ENCODE assay signal across 27 cellular contexts in the genomic region with DNA sequence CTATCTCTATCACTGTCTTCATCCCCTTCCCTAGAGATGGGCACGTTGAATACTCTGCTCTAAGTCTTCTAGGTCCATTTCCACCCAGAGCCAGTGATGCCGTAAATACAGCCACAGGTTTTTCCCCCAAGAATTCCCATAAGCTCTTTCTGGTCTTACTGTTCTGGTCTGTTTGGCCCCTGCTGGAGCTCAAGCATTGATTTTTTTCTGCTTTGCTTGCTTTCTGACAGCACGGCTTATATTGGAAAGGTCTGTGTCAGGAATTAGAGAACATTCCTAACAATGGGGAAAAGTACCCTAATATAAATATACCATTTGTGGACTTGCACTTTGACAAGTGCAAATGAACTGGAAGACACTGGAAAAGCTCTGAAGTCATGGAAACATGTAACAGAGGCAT.
"Had no signal": no experiment of that assay in that cellular context is flagged by ENCODE, and none has a peak within 500 bp of the region (broad histone marks: within the 10 kb centered on the region; RNA-seq: fewer than 3 reads in every experiment).

No MANE protein-coding gene starts in this region.

- H3K4me3 ChIP-seq: colonic mucosa, coronary artery, dorsolateral prefrontal cortex, esophagus muscularis mucosa, esophagus squamous epithelium, gastrocnemius medialis, gastroesophageal sphincter, heart left ventricle had no signal

- H3K27me3 ChIP-seq: colonic mucosa, esophagus muscularis mucosa, esophagus squamous epithelium, foreskin keratinocyte, gastrocnemius medialis, gastroesophageal sphincter, heart left ventricle had no signal

- H3K9me3 ChIP-seq: colonic mucosa, esophagus muscularis mucosa, esophagus squamous epithelium, gastrocnemius medialis, gastroesophageal sphincter, heart left ventricle had no signal

- ATAC-seq: effector memory CD8-positive, alpha-beta T cell; esophagus mucosa; foreskin keratinocyte; gastrocnemius medialis; gastroesophageal sphincter; heart left ventricle had no signal

- DNase-seq: colonic mucosa; cortex of kidney; dermis blood vessel endothelial cell; dorsolateral prefrontal cortex; effector CD4-positive, alpha-beta T cell; effector CD8-positive, alpha-beta T cell; effector memory CD4-positive, alpha-beta T cell; effector memory CD8-positive, alpha-beta T cell; endodermal cell; erythroblast; esophagus squamous epithelium; foreskin fibroblast; foreskin keratinocyte; foreskin melanocyte; gastrocnemius medialis; glutamatergic neuron; head of caudate nucleus; heart left ventricle had no signal

- H3K4me1 ChIP-seq: colonic mucosa, esophagus muscularis mucosa, foreskin keratinocyte, gastrocnemius medialis, gastroesophageal sphincter, heart left ventricle had no signal

- H3K27ac ChIP-seq: colonic mucosa, coronary artery, dorsolateral prefrontal cortex, epithelial cell of prostate, esophagus muscularis mucosa, esophagus squamous epithelium, foreskin keratinocyte, gastrocnemius medialis, gastroesophageal sphincter, heart left ventricle had no signal

- FAIRE-seq: colon, endometrium, endothelial cell of umbilical vein, frontal cortex had no signal

- H3K36me3 ChIP-seq: colonic mucosa, esophagus muscularis mucosa, esophagus squamous epithelium, gastrocnemius medialis, gastroesophageal sphincter, heart left ventricle had no signal
